Comparison of ENCODE assay signal across 7 cellular contexts in genomic region chr5:32027717-32028321, GRCh38.
DNase-seq lines count a peak whose midpoint lies in the region; ATAC-seq and TF ChIP-seq lines count a peak whose summit lies in the region.

No MANE protein-coding gene starts in this region.

- peaks cover 0 to 2% of the 10 kb centered on the region in 2 donors for H3K36me3 ChIP-seq in stomach smooth muscle (ENCODE audit: control insufficient read depth in 2 of 2, insufficient read depth in 2 of 2, low read length in 2 of 2)
- H3K36me3 ChIP-seq in effector memory CD4-positive, alpha-beta T cell (ENCODE audit: control insufficient read depth, insufficient read depth, low read length), result no peaks in the 10 kb centered on the region

- TF ChIP-seq CTCF in brain (conservative IDR thresholded peaks at IDR 0.05), result no peak

- H3K36me3 Mint-ChIP-seq in brain, result no peaks in the 10 kb centered on the region

- DNase-seq in Kasumi-1 (lab: John Stamatoyannopoulos, UW) (peak; percentile 97 to 98), iPS-NIHi11 (ENCODE audit: low spot score) (peak; percentile 46), NCI-H510A treated with DMSO at 0.1 percent for 48 hours (lab: John Stamatoyannopoulos, UW) (no peak)
- DNase-seq in effector memory CD4-positive, alpha-beta T cell, result no peak

- peak overlapping the region in 3 of 5 experiments; percentile 70 to 88 (median 83) for H3K27ac Mint-ChIP-seq in brain

- H3K9ac ChIP-seq in stomach smooth muscle (ENCODE audit: low read length in 2 of 2), result no peak overlapping the region

- peaks cover 5% of the 10 kb centered on the region for H3K27me3 Mint-ChIP-seq in brain

- H3K9me3 Mint-ChIP-seq in brain, result peaks cover 0 to 2% (median 0%) of the 10 kb centered on the region in 5 experiments

- no peaks in the 10 kb centered on the region for H3K9me3 ChIP-seq in stomach smooth muscle (ENCODE audit: control insufficient read depth in 2 of 2, low read length in 2 of 2)
- H3K9me3 ChIP-seq in effector memory CD4-positive, alpha-beta T cell (ENCODE audit: control insufficient read depth, low read length), result no peaks in the 10 kb centered on the region

- peak overlapping the region in 3 of 5 experiments; percentile 40 to 68 (median 67) for H3K4me3 Mint-ChIP-seq in brain

- H3K4me1 ChIP-seq in stomach smooth muscle (ENCODE audit: control insufficient read depth, insufficient read depth, low read length), result peaks cover 17% of the 10 kb centered on the region
- no peaks in the 10 kb centered on the region for H3K4me1 ChIP-seq in effector memory CD4-positive, alpha-beta T cell (ENCODE audit: control insufficient read depth, insufficient read depth, low read length, poor library complexity, severe bottlenecking)

- peak overlapping the region; percentile 24 for H3K27ac ChIP-seq in stomach smooth muscle (ENCODE audit: low read length)
- H3K27ac ChIP-seq in effector memory CD4-positive, alpha-beta T cell (ENCODE audit: insufficient read depth, low read length, poor library complexity, severe bottlenecking), result no peak overlapping the region

- peak overlapping the region in 1 of 2 donors; percentile 22 for H3K4me3 ChIP-seq in stomach smooth muscle (ENCODE audit: low read length in 2 of 2)
- no peak overlapping the region for H3K4me3 ChIP-seq in effector memory CD4-positive, alpha-beta T cell (ENCODE audit: insufficient read depth, low read depth, low read length, poor library complexity, severe bottlenecking)

- H3K4me1 Mint-ChIP-seq in brain, result peaks cover 53% of the 10 kb centered on the region

- H3K27me3 ChIP-seq in stomach smooth muscle (ENCODE audit: control insufficient read depth in 1 of 2, insufficient read depth in 2 of 2, low read length in 2 of 2), result no peaks in the 10 kb centered on the region
- H3K27me3 ChIP-seq in effector memory CD4-positive, alpha-beta T cell (replicated peaks; ENCODE audit: control insufficient read depth, insufficient read depth, low read length, poor library complexity, severe bottlenecking), result no peaks in the 10 kb centered on the region

- no peak for ATAC-seq in HG02852 (IDR thresholded peaks at IDR 0.05; ENCODE audit: unreplicated experiment)

Comparison
In these comparisons a context has a peak if more than half of its experiments do, and no peak if none do; other contexts are left out.
1. DNase-seq: peak in Kasumi-1 (2 of 2) and iPS-NIHi11 (single experiment); none in effector memory CD4-positive, alpha-beta T cell (0 of 3) and NCI-H510A treated with DMSO at 0.1 percent for 48 hours (single experiment).